Comparison of ENCODE assay signal across 13 cellular contexts in genomic region chr1:170309389-170310013, GRCh38.
DNase-seq lines count a peak whose midpoint lies in the region; TF ChIP-seq lines count a peak whose summit lies in the region.
"Had no signal": no experiment of that assay in that cellular context is flagged by ENCODE, and none has a peak within 500 bp of the region (broad histone marks: within the 10 kb centered on the region; RNA-seq: fewer than 3 reads in every experiment).

No MANE protein-coding gene starts in this region.

- H3K9me3 ChIP-seq in WERI-Rb-1 (ENCODE audit: severe bottlenecking), result no peaks in the 10 kb centered on the region

- peaks cover 44% of the 10 kb centered on the region for H3K4me1 Mint-ChIP-seq in type B pancreatic cell (ENCODE audit: unreplicated experiment)
- no peaks in the 10 kb centered on the region for H3K4me1 Mint-ChIP-seq in T-helper 2 cell treated with Interferon-gamma antibody and Interleukin-4, amounts not matched to agents 5 μg/mL and 100 μg/mL, for 36 hours (ENCODE audit: low read depth)
- H3K4me1 Mint-ChIP-seq: IgD-negative memory B cell had no signal

- TF ChIP-seq CTCF in HFF-Myc (IDR thresholded peaks at IDR 0.05; ENCODE audit: low read depth, low read length, missing control alignments) (no peak), astrocyte of the cerebellum (IDR thresholded peaks at IDR 0.05; ENCODE audit: low read depth, low read length, missing control alignments) (no peak), type B pancreatic cell (conservative IDR thresholded peaks at IDR 0.05) (no peak), WERI-Rb-1 (IDR thresholded peaks at IDR 0.05; ENCODE audit: low read depth, low read length) (no peak)

- H3K27ac ChIP-seq in WERI-Rb-1, result no peak overlapping the region

- no peaks in the 10 kb centered on the region for H3K9me3 Mint-ChIP-seq in type B pancreatic cell
- H3K9me3 Mint-ChIP-seq in T-helper 2 cell treated with Interferon-gamma antibody and Interleukin-4, amounts not matched to agents 5 μg/mL and 100 μg/mL, for 36 hours, result no peaks in the 10 kb centered on the region
- H3K9me3 Mint-ChIP-seq: IgD-negative memory B cell; T-helper 1 cell treated with Interleukin-12 subunit alpha and Interleukin-12 subunit beta and Interleukin-4 antibody, amounts not matched to agents 30 μg/mL and 1 μg/mL, for 36 hours had no signal

- H3K27me3 ChIP-seq in WERI-Rb-1 (ENCODE audit: insufficient read depth, low read depth, severe bottlenecking), result no peaks in the 10 kb centered on the region

- H3K4me3 Mint-ChIP-seq in type B pancreatic cell, result no peak overlapping the region
- H3K4me3 Mint-ChIP-seq in T-helper 2 cell treated with Interferon-gamma antibody and Interleukin-4, amounts not matched to agents 5 μg/mL and 100 μg/mL, for 36 hours, result no peak overlapping the region
- H3K4me3 Mint-ChIP-seq: IgD-negative memory B cell; T-helper 1 cell treated with Interleukin-12 subunit alpha and Interleukin-12 subunit beta and Interleukin-4 antibody, amounts not matched to agents 30 μg/mL and 1 μg/mL, for 36 hours had no signal

- DNase-seq in HFF-Myc (ENCODE audit: extremely low read depth, low read depth), result peak; percentile 95
- peak; percentile 96 for DNase-seq in astrocyte of the cerebellum (ENCODE audit: low read depth)
- peak; percentile 35 for DNase-seq in iPS-NIHi7 (ENCODE audit: extremely low spot score)
- DNase-seq in type B pancreatic cell (ENCODE audit: extremely low spot score, unreplicated experiment), result no peak
- DNase-seq in WERI-Rb-1, result no peak
- no peak for DNase-seq in activated CD4-positive, alpha-beta T cell treated with anti-CD3 and anti-CD28 coated beads for 1 hour
- DNase-seq in T-helper 2 cell treated with Interferon-gamma antibody and Interleukin-4, amounts not matched to agents 5 μg/mL and 100 μg/mL, for 36 hours (ENCODE audit: low spot score), result no peak
- DNase-seq: left colon; NCI-H526 treated with DMSO at 0.1 percent for 48 hours; small intestine; stimulated activated naive CD4-positive, alpha-beta T cell had no signal

- H3K27me3 Mint-ChIP-seq in type B pancreatic cell, result no peaks in the 10 kb centered on the region
- H3K27me3 Mint-ChIP-seq in T-helper 2 cell treated with Interferon-gamma antibody and Interleukin-4, amounts not matched to agents 5 μg/mL and 100 μg/mL, for 36 hours (ENCODE audit: low read depth), result peaks cover 2% of the 10 kb centered on the region

- no peaks in the 10 kb centered on the region for H3K36me3 ChIP-seq in WERI-Rb-1

- H3K36me3 Mint-ChIP-seq in type B pancreatic cell, result no peaks in the 10 kb centered on the region
- no peaks in the 10 kb centered on the region for H3K36me3 Mint-ChIP-seq in T-helper 2 cell treated with Interferon-gamma antibody and Interleukin-4, amounts not matched to agents 5 μg/mL and 100 μg/mL, for 36 hours (ENCODE audit: low read depth)

- peak overlapping the region; percentile 35 for H3K27ac Mint-ChIP-seq in type B pancreatic cell
- no peak overlapping the region for H3K27ac Mint-ChIP-seq in T-helper 2 cell treated with Interferon-gamma antibody and Interleukin-4, amounts not matched to agents 5 μg/mL and 100 μg/mL, for 36 hours
- H3K27ac Mint-ChIP-seq: IgD-negative memory B cell; T-helper 1 cell treated with Interleukin-12 subunit alpha and Interleukin-12 subunit beta and Interleukin-4 antibody, amounts not matched to agents 30 μg/mL and 1 μg/mL, for 36 hours had no signal

- no peak overlapping the region for H3K4me3 ChIP-seq in HFF-Myc (replicated peaks; ENCODE audit: low read depth, low read length)
- no peak overlapping the region for H3K4me3 ChIP-seq in astrocyte of the cerebellum (ENCODE audit: low read depth, low read length)
- no peak overlapping the region for H3K4me3 ChIP-seq in WERI-Rb-1 (ENCODE audit: low read depth, low read length)

- in situ Hi-C loops in astrocyte of the cerebellum (cut with HindIII; ENCODE audit: low sequenced_read_pairs), result no loop called here

Comparison
In these comparisons a context has a peak if more than half of its experiments do, and no peak if none do; other contexts are left out.
1. DNase-seq: peak in HFF-Myc (single experiment), astrocyte of the cerebellum (single experiment) and iPS-NIHi7 (single experiment); none in type B pancreatic cell (single experiment), WERI-Rb-1 (single experiment), activated CD4-positive, alpha-beta T cell treated with anti-CD3 and anti-CD28 coated beads for 1 hour (single experiment) and T-helper 2 cell treated with Interferon-gamma antibody and Interleukin-4, amounts not matched to agents 5 μg/mL and 100 μg/mL, for 36 hours (single experiment).